In genomic region chr13:68938639-68939038, GRCh38 we compare ENCODE assay signal across 22 cellular contexts.
"Had no signal": no experiment of that assay in that cellular context is flagged by ENCODE, and none has a peak within 500 bp of the region (broad histone marks: within the 10 kb centered on the region; RNA-seq: fewer than 3 reads in every experiment).

No MANE protein-coding gene starts in this region.

- H3K36me3 ChIP-seq: SJSA1 had no signal

- ATAC-seq: T-cell had no signal

- FAIRE-seq: RCC 7860 had no signal

- H3K36me3 Mint-ChIP-seq: T-cell had no signal

- H3K27ac Mint-ChIP-seq: T-cell; T-helper 1 cell treated with Interleukin-12 subunit alpha and Interleukin-12 subunit beta and Interleukin-4 antibody, amounts not matched to agents 30 μg/mL and 1 μg/mL, for 36 hours had no signal

- H3K4me3 ChIP-seq: SJSA1, SK-N-MC had no signal

- H3K27me3 Mint-ChIP-seq: T-cell had no signal

- H3K9me3 ChIP-seq: SJSA1 had no signal

- H3K27me3 ChIP-seq: SJSA1 had no signal

- H3K27ac ChIP-seq: SJSA1, SK-N-MC had no signal

- H3K4me1 Mint-ChIP-seq: T-cell had no signal

- H3K4me1 ChIP-seq: SJSA1 had no signal

- DNase-seq: Kasumi-1, KG1, MM.1S, NCI-H1105, NCI-H1417, NCI-H1436 treated with DMSO at 0.1 percent for 48 hours, NCI-H1694, NCI-H187 treated with DMSO at 0.1 percent for 48 hours, NCI-H2029 treated with DMSO at 0.1 percent for 48 hours, NCI-H2171 treated with DMSO at 0.1 percent for 48 hours, NCI-H524, NCI-H526 treated with DMSO at 0.1 percent for 48 hours, NCI-H748 treated with DMSO at 0.1 percent for 48 hours, Right ventricle myocardium superior, RPMI8226, SIG-M5, SW 1271, T-cell had no signal

- H3K4me3 Mint-ChIP-seq: T-cell; T-helper 1 cell treated with Interleukin-12 subunit alpha and Interleukin-12 subunit beta and Interleukin-4 antibody, amounts not matched to agents 30 μg/mL and 1 μg/mL, for 36 hours had no signal
